ENCODE assay signal across 8 cellular contexts in the genomic region with DNA sequence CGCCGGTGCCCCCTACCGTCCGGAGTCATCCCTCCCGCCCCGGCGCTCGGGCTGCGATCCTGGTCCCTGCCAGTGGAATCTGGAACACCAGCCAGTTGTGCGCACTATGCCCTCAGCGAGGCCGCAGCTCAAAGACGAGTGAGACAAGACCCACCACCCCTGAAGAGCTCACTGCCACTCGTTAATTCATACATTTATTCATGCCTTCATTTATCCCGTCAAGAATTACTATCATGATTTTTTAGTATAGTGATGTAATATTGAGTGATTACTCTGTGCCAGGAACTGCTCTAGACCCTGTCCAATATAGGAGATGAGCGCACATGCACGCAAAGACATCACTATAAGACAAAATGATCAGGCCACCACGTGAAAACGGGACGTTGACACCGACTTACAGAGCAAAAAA. TPM values are rescaled to one million over a fixed set of nuclear protein-coding genes. Genes with fewer than 3 reads are reported as not detected.
DNase-seq lines count a peak whose midpoint lies in the region; ATAC-seq and TF ChIP-seq lines count a peak whose summit lies in the region.

No MANE protein-coding gene starts in this region.

- H2BK120ac ChIP-seq in mesendoderm (ENCODE audit: low read depth, low read length), result no peak overlapping the region

- no peak overlapping the region for H2BK5ac ChIP-seq in mesendoderm (ENCODE audit: low read length)

- intact Hi-C loops in body of pancreas (cut with DNase I), result loop anchor here (5.0 kb wide), 1 partner anchor 337 kb away; no protein-coding TSS in a partner anchor

- peaks cover 9% of the 10 kb centered on the region for H3K79me2 ChIP-seq in mesendoderm (ENCODE audit: control insufficient read depth, insufficient read depth, low read length)

- H3K9ac ChIP-seq in BLaER1 treated with 17β-estradiol and CSF1 and Interleukin-3, amounts not matched to agents 10 nM and 100 nM, result peak overlapping the region; percentile 88 to 98 (median 97)
- H3K9ac ChIP-seq in iPS-20b (ENCODE audit: low read depth, low read length), result no peak overlapping the region; the same call in 1 of the 2 replicates
- no peak overlapping the region for H3K9ac ChIP-seq in mesendoderm (ENCODE audit: low read length)

- no peaks in the 10 kb centered on the region for H3K9me3 ChIP-seq in BLaER1 treated with 17β-estradiol and CSF1 and Interleukin-3, amounts not matched to agents 10 nM and 100 nM (replicated peaks in 1 of 11)
- H3K9me3 ChIP-seq in body of pancreas (no peaks in the 10 kb centered on the region), iPS-20b (ENCODE audit: insufficient read depth, low read depth, low read length) (no peaks in the 10 kb centered on the region)

- peak overlapping the region; percentile 73 to 96 (median 93) for H3K4me3 ChIP-seq in BLaER1 treated with 17β-estradiol and CSF1 and Interleukin-3, amounts not matched to agents 10 nM and 100 nM
- no peak overlapping the region for H3K4me3 ChIP-seq in body of pancreas
- peak overlapping the region; percentile 93; the same call in 1 of the 2 replicates for H3K4me3 ChIP-seq in iPS-20b (ENCODE audit: low read length)
- H3K4me3 ChIP-seq in mesendoderm (ENCODE audit: low read length), result no peak overlapping the region

- H3K27ac ChIP-seq in BLaER1 treated with 17β-estradiol and CSF1 and Interleukin-3, amounts not matched to agents 10 nM and 100 nM, result peak overlapping the region; percentile 84 to 99 (median 97); a peak in 21 of 22 replicates
- H3K27ac ChIP-seq in body of pancreas, result peak overlapping the region; percentile 97 to 99 (median 98)
- no peak overlapping the region for H3K27ac ChIP-seq in iPS-20b (ENCODE audit: low read length)
- H3K27ac ChIP-seq in mesendoderm (ENCODE audit: low read depth, low read length), result no peak overlapping the region

- peak in 3 of 4 donors; percentile 87 to 91 (median 89) for DNase-seq in body of pancreas
- peak; percentile 59 for DNase-seq in stimulated activated CD8-positive, alpha-beta memory T cell treated with anti-CD3 and anti-CD28 coated beads, Interleukin-15, amount 100 ng/mL, for 1 hour (ENCODE audit: low read depth)
- no peak for DNase-seq in mesendoderm

- peaks cover 6% of the 10 kb centered on the region for H3K79me1 ChIP-seq in mesendoderm (ENCODE audit: low read length)

- no peaks in the 10 kb centered on the region for H3K27me3 ChIP-seq in BLaER1 treated with 17β-estradiol and CSF1 and Interleukin-3, amounts not matched to agents 10 nM and 100 nM
- H3K27me3 ChIP-seq in body of pancreas (no peaks in the 10 kb centered on the region), iPS-20b (ENCODE audit: insufficient read depth, low read length) (peaks cover 25% of the 10 kb centered on the region), mesendoderm (ENCODE audit: insufficient read depth, low read length, poor library complexity) (no peaks in the 10 kb centered on the region)

- ATAC-seq in GM19023 (IDR thresholded peaks at IDR 0.05; ENCODE audit: unreplicated experiment) (peak; percentile 1), body of pancreas (peak; percentile 2), GM18511 (IDR thresholded peaks at IDR 0.05; ENCODE audit: unreplicated experiment) (no peak)

- H4K5ac ChIP-seq in mesendoderm (ENCODE audit: low read length), result no peak overlapping the region

- no peak overlapping the region for H3K18ac ChIP-seq in mesendoderm (ENCODE audit: low read length)

- TF ChIP-seq POLR2A in body of pancreas (IDR thresholded peaks at IDR 0.05), result no peak

- no peak overlapping the region for H4K8ac ChIP-seq in mesendoderm (ENCODE audit: low read depth, low read length)

- no peak for TF ChIP-seq EP300 in Ishikawa (IDR thresholded peaks at IDR 0.05; ENCODE audit: borderline replicate concordance)

- TF ChIP-seq CTCF in body of pancreas (IDR thresholded peaks at IDR 0.05), result peak; percentile 80 to 96 (median 88)

- H2BK15ac ChIP-seq in mesendoderm (replicated peaks; ENCODE audit: low read depth), result no peak overlapping the region

- WGBS in body of pancreas, 2 donors, result 6 to 14% methylated on average over 14 to 21 of the region's 21 CpGs
- WGBS in mesendoderm (ENCODE audit: extremely low coverage, insufficient coverage, low lambda C conversion rate), result no CpG with 5 or more reads among the region's 21 CpGs

- H3K4me1 ChIP-seq in BLaER1 treated with 17β-estradiol and CSF1 and Interleukin-3, amounts not matched to agents 10 nM and 100 nM, result peaks cover 17 to 37% (median 22%) of the 10 kb centered on the region in 10 experiments
- peaks cover 39% of the 10 kb centered on the region for H3K4me1 ChIP-seq in body of pancreas
- H3K4me1 ChIP-seq in iPS-20b (ENCODE audit: insufficient read depth, low read length), result peaks cover 11% of the 10 kb centered on the region
- H3K4me1 ChIP-seq in mesendoderm (ENCODE audit: control insufficient read depth, low read depth, low read length), result no peaks in the 10 kb centered on the region

- peak; percentile 36; the same call in 1 of the 2 replicates for TF ChIP-seq RAD21 in Ishikawa (IDR thresholded peaks at IDR 0.05; ENCODE audit: low read depth)

- no peak overlapping the region for H3K23ac ChIP-seq in mesendoderm (ENCODE audit: low read length)

- peaks cover 0 to 21% (median 11%) of the 10 kb centered on the region in 11 experiments; a peak in 10 of 22 replicates for H3K36me3 ChIP-seq in BLaER1 treated with 17β-estradiol and CSF1 and Interleukin-3, amounts not matched to agents 10 nM and 100 nM
- H3K36me3 ChIP-seq in body of pancreas (replicated peaks in 1 of 2; ENCODE audit: insufficient read depth in 1 of 2, low read depth in 2 of 2) (no peaks in the 10 kb centered on the region), iPS-20b (ENCODE audit: insufficient read depth, low read depth, low read length) (0 out of 2 replicates have a peak, but pooled peaks cover 3% of the 10 kb centered on the region), mesendoderm (ENCODE audit: control insufficient read depth, insufficient read depth, low read length) (no peaks in the 10 kb centered on the region)

- peaks cover 0 to 38% (median 29%) of the 10 kb centered on the region in 11 experiments; a peak in 15 of 22 replicates for H4K20me1 ChIP-seq in BLaER1 treated with 17β-estradiol and CSF1 and Interleukin-3, amounts not matched to agents 10 nM and 100 nM

- no peak overlapping the region for H3K4ac ChIP-seq in mesendoderm (ENCODE audit: low read depth, low read length)

- no peak overlapping the region for H3K56ac ChIP-seq in mesendoderm (ENCODE audit: low read length)

- peak overlapping the region; percentile 77 to 96 (median 85); a peak in 17 of 22 replicates for H3K4me2 ChIP-seq in BLaER1 treated with 17β-estradiol and CSF1 and Interleukin-3, amounts not matched to agents 10 nM and 100 nM
- H3K4me2 ChIP-seq in mesendoderm (ENCODE audit: low read length), result no peak overlapping the region

- no peak overlapping the region for H2AK5ac ChIP-seq in mesendoderm (ENCODE audit: low read length)

TF ChIP-seq in Ishikawa, 13 proteins besides CTCF, POLR2A, EP300 and RAD21:
- TF ChIP-seq ZBTB7A (IDR thresholded peaks at IDR 0.05; ENCODE audit: low read depth) (0 out of 2 replicates have a peak, but pooled peaks have one; percentile 4), REST (IDR thresholded peaks at IDR 0.05; ENCODE audit: low read depth) (no peak)
- TF ChIP-seq, protein P1, sequence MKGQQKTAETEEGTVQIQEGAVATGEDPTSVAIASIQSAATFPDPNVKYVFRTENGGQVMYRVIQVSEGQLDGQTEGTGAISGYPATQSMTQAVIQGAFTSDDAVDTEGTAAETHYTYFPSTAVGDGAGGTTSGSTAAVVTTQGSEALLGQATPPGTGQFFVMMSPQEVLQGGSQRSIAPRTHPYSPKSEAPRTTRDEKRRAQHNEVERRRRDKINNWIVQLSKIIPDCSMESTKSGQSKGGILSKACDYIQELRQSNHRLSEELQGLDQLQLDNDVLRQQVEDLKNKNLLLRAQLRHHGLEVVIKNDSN (IDR thresholded peaks at IDR 0.05), result no peak

RNA-seq across cellular contexts. Expression of gene PPA2, which starts 0.3 kb away (rescaled TPM):
- total RNA-seq in body of pancreas, result 100 to 1,000 TPM in 1 of 2 donors, 10 to 100 TPM in 1; 57.4 to 279 TPM
- polyA plus RNA-seq in mesendoderm (2013, experiment 1 of 2), result 89.0 TPM
- 78.3 TPM for polyA plus RNA-seq in mesendoderm (2013, experiment 2 of 2)

Comparison
In these comparisons a context has a peak if more than half of its experiments do, and no peak if none do; other contexts are left out.
1. H3K27ac ChIP-seq: peak in BLaER1 treated with 17β-estradiol and CSF1 and Interleukin-3, amounts not matched to agents 10 nM and 100 nM (11 of 11) and body of pancreas (4 of 4); none in iPS-20b (single experiment) and mesendoderm (single experiment).
2. H3K4me3 ChIP-seq: peak in BLaER1 treated with 17β-estradiol and CSF1 and Interleukin-3, amounts not matched to agents 10 nM and 100 nM (10 of 10) and iPS-20b (single experiment); none in body of pancreas (0 of 2) and mesendoderm (single experiment).
3. H3K9ac ChIP-seq: peak in BLaER1 treated with 17β-estradiol and CSF1 and Interleukin-3, amounts not matched to agents 10 nM and 100 nM (11 of 11); none in iPS-20b (single experiment) and mesendoderm (single experiment).